ENCODE assay signal across 1 cellular context in genomic region chr13:46607768-46608553, GRCh38.
TF ChIP-seq lines count a peak whose summit lies in the region.

No MANE protein-coding gene starts in this region.

TF ChIP-seq in GM23338, 12 proteins besides CTCF, POLR2A, EP300 and RAD21 (continued from another document):
- TF ChIP-seq, protein P1, sequence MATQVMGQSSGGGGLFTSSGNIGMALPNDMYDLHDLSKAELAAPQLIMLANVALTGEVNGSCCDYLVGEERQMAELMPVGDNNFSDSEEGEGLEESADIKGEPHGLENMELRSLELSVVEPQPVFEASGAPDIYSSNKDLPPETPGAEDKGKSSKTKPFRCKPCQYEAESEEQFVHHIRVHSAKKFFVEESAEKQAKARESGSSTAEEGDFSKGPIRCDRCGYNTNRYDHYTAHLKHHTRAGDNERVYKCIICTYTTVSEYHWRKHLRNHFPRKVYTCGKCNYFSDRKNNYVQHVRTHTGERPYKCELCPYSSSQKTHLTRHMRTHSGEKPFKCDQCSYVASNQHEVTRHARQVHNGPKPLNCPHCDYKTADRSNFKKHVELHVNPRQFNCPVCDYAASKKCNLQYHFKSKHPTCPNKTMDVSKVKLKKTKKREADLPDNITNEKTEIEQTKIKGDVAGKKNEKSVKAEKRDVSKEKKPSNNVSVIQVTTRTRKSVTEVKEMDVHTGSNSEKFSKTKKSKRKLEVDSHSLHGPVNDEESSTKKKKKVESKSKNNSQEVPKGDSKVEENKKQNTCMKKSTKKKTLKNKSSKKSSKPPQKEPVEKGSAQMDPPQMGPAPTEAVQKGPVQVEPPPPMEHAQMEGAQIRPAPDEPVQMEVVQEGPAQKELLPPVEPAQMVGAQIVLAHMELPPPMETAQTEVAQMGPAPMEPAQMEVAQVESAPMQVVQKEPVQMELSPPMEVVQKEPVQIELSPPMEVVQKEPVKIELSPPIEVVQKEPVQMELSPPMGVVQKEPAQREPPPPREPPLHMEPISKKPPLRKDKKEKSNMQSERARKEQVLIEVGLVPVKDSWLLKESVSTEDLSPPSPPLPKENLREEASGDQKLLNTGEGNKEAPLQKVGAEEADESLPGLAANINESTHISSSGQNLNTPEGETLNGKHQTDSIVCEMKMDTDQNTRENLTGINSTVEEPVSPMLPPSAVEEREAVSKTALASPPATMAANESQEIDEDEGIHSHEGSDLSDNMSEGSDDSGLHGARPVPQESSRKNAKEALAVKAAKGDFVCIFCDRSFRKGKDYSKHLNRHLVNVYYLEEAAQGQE (IDR thresholded peaks at IDR 0.05; ENCODE audit: unreplicated experiment), result no peak
